39 cellular contexts compared by ENCODE assay signal in the genomic region with DNA sequence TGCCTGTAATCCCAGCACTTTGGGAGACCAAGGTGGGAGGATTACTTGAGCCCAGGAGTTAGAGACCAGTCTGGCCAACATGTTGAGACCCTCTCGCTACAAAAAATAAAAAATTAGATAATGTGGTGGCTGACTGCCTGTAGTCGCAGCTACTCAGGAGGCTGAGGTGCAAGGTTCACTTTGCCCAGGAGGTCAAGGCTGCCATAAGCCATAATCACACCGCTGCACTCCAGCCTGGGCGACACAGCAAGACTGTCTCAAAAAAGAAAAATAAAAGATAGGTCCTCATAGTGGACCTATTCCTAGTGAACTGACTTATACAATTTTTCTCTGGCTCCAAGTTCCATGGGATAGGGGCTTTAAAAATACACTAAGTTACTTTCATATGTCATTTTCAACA.
"Had no signal": no experiment of that assay in that cellular context is flagged by ENCODE, and none has a peak within 500 bp of the region (broad histone marks: within the 10 kb centered on the region; RNA-seq: fewer than 3 reads in every experiment).

No MANE protein-coding gene starts in this region.

- H3K4me3 Mint-ChIP-seq: activated naive CD4-positive, alpha-beta T cell treated with anti-CD3 and anti-CD28 coated beads for 36 hours; activated naive CD4-positive, alpha-beta T cell treated with anti-CD3 and anti-CD28 coated beads, Interleukin-2, amount 10 ng/mL, durations not matched to agents 7 days and 5 days; activated naive CD4-positive, alpha-beta T cell treated with anti-CD3 and anti-CD28 coated beads, Interleukin-2, amount 50 U/mL, for 24 hours; activated naive CD8-positive, alpha-beta T cell; activated naive CD8-positive, alpha-beta T cell treated with anti-CD3 and anti-CD28 coated beads for 36 hours; activated naive CD8-positive, alpha-beta T cell treated with anti-CD3 and anti-CD28 coated beads, Interleukin-2, amount 10 ng/mL, durations not matched to agents 7 days and 5 days; activated naive CD8-positive, alpha-beta T cell treated with anti-CD3 and anti-CD28 coated beads, Interleukin-2, amount 50 U/mL, for 24 hours; activated T-cell treated with anti-CD3 and anti-CD28 coated beads, Interleukin-2, amount 50 U/mL, for 24 hours; activated T-cell treated with anti-CD3 and anti-CD28 coated beads, Interleukin-2, amount 50 U/mL, for 4 hours; activated T-cell treated with anti-CD3 and anti-CD28 coated beads, Interleukin-2, amount 50 U/mL, for 72 hours; activated T-helper 1 cell treated with anti-CD3 and anti-CD28 coated beads, Interleukin-12 subunit alpha, Interleukin-12 subunit beta, Interleukin-2, Interleukin-4 antibody, amounts not matched to agents 30 ng/mL and 10 ng/mL and 1 ng/mL, durations not matched to agents 14 hours and 24 hours and 36 hours; activated T-helper 17 cell treated with anti-CD3 and anti-CD28 coated beads, Interleukin-2, amount 50 U/mL, for 72 hours; brain; central memory CD8-positive, alpha-beta T cell had no signal

- H3K9me3 ChIP-seq: adrenal gland, ascending aorta, body of pancreas, breast epithelium had no signal

- H3K9me3 Mint-ChIP-seq: activated naive CD4-positive, alpha-beta T cell treated with anti-CD3 and anti-CD28 coated beads for 36 hours; activated naive CD4-positive, alpha-beta T cell treated with anti-CD3 and anti-CD28 coated beads, Interleukin-2, amount 10 ng/mL, durations not matched to agents 7 days and 5 days; activated naive CD4-positive, alpha-beta T cell treated with anti-CD3 and anti-CD28 coated beads, Interleukin-2, amount 50 U/mL, for 24 hours; activated naive CD4-positive, alpha-beta T cell treated with anti-CD3 and anti-CD28 coated beads, Interleukin-2, amount 50 U/mL, for 72 hours; activated naive CD8-positive, alpha-beta T cell treated with anti-CD3 and anti-CD28 coated beads for 36 hours; activated naive CD8-positive, alpha-beta T cell treated with anti-CD3 and anti-CD28 coated beads, Interleukin-2, amount 10 ng/mL, durations not matched to agents 7 days and 5 days; activated naive CD8-positive, alpha-beta T cell treated with anti-CD3 and anti-CD28 coated beads, Interleukin-2, amount 50 U/mL, for 24 hours; activated T-cell treated with anti-CD3 and anti-CD28 coated beads, Interleukin-2, amount 50 U/mL, for 24 hours; activated T-cell treated with anti-CD3 and anti-CD28 coated beads, Interleukin-2, amount 50 U/mL, for 4 hours; activated T-cell treated with anti-CD3 and anti-CD28 coated beads, Interleukin-2, amount 50 U/mL, for 72 hours; activated T-helper 1 cell treated with anti-CD3 and anti-CD28 coated beads, Interleukin-12 subunit alpha, Interleukin-12 subunit beta, Interleukin-2, Interleukin-4 antibody, amounts not matched to agents 30 ng/mL and 10 ng/mL and 1 ng/mL, durations not matched to agents 14 hours and 24 hours and 36 hours; activated T-helper 17 cell treated with anti-CD3 and anti-CD28 coated beads, Interleukin-2, amount 50 U/mL, for 72 hours; activated T-helper 2 cell treated with anti-CD3 and anti-CD28 coated beads, Interferon-gamma antibody, Interleukin-2, Interleukin-4, amounts not matched to agents 10 μg/mL and 5 μg/mL and 100 μg/mL, durations not matched to agents 14 hours and 24 hours and 36 hours; brain; central memory CD8-positive, alpha-beta T cell had no signal

- H3K36me3 ChIP-seq: adrenal gland, brain microvascular endothelial cell, breast epithelium, cardiac muscle cell had no signal

- H3K27ac ChIP-seq: adrenal gland, ascending aorta, body of pancreas, brain microvascular endothelial cell, breast epithelium, cardiac muscle cell had no signal

- H3K4me1 Mint-ChIP-seq: activated naive CD4-positive, alpha-beta T cell treated with anti-CD3 and anti-CD28 coated beads, Interleukin-2, amount 10 ng/mL, durations not matched to agents 7 days and 5 days; activated naive CD8-positive, alpha-beta T cell treated with anti-CD3 and anti-CD28 coated beads for 36 hours; activated naive CD8-positive, alpha-beta T cell treated with anti-CD3 and anti-CD28 coated beads, Interleukin-2, amount 50 U/mL, for 24 hours; activated T-helper 17 cell treated with anti-CD3 and anti-CD28 coated beads, Interleukin-2, amount 50 U/mL, for 72 hours; brain; central memory CD8-positive, alpha-beta T cell had no signal

- ATAC-seq: activated naive CD4-positive, alpha-beta T cell treated with anti-CD3 and anti-CD28 coated beads, Interleukin-2, amount 50 U/mL, for 72 hours; activated naive CD8-positive, alpha-beta T cell treated with anti-CD3 and anti-CD28 coated beads, Interleukin-2, amount 50 U/mL, for 24 hours; activated T-cell treated with anti-CD3 and anti-CD28 coated beads, Interleukin-2, amount 50 U/mL, for 4 hours; activated T-cell treated with anti-CD3 and anti-CD28 coated beads, Interleukin-2, amount 50 U/mL, for 72 hours; activated T-helper 17 cell treated with anti-CD3 and anti-CD28 coated beads, Interleukin-2, amount 50 U/mL, for 72 hours; body of pancreas had no signal

- H3K4me1 ChIP-seq: adrenal gland, ascending aorta, body of pancreas, breast epithelium had no signal

- H3K27me3 Mint-ChIP-seq: activated naive CD4-positive, alpha-beta T cell treated with anti-CD3 and anti-CD28 coated beads, Interleukin-2, amount 10 ng/mL, durations not matched to agents 7 days and 5 days; activated naive CD4-positive, alpha-beta T cell treated with anti-CD3 and anti-CD28 coated beads, Interleukin-2, amount 50 U/mL, for 24 hours; activated naive CD8-positive, alpha-beta T cell; activated naive CD8-positive, alpha-beta T cell treated with anti-CD3 and anti-CD28 coated beads for 36 hours; activated naive CD8-positive, alpha-beta T cell treated with anti-CD3 and anti-CD28 coated beads, Interleukin-2, amount 10 ng/mL, durations not matched to agents 7 days and 5 days; activated naive CD8-positive, alpha-beta T cell treated with anti-CD3 and anti-CD28 coated beads, Interleukin-2, amount 50 U/mL, for 24 hours; activated T-cell treated with anti-CD3 and anti-CD28 coated beads, Interleukin-2, amount 50 U/mL, for 24 hours; activated T-helper 17 cell treated with anti-CD3 and anti-CD28 coated beads, Interleukin-2, amount 50 U/mL, for 72 hours; brain; central memory CD8-positive, alpha-beta T cell had no signal

- H3K4me3 ChIP-seq: adrenal gland, ascending aorta, body of pancreas, breast epithelium, cardiac muscle cell had no signal

- FAIRE-seq: astrocyte, bronchial epithelial cell had no signal

- DNase-seq: activated gamma-delta T cell; activated gamma-delta T cell treated with Interleukin-2 at 50 U/mL for 16 hours; activated naive CD4-positive, alpha-beta T cell; activated naive CD4-positive, alpha-beta T cell treated with anti-CD3 and anti-CD28 coated beads for 36 hours; activated naive CD4-positive, alpha-beta T cell treated with anti-CD3 and anti-CD28 coated beads, Interleukin-2, amount 10 ng/mL, durations not matched to agents 7 days and 5 days; activated naive CD4-positive, alpha-beta T cell treated with anti-CD3 and anti-CD28 coated beads, Interleukin-2, amount 50 U/mL, for 16 hours; activated naive CD4-positive, alpha-beta T cell treated with Interleukin-2 at 50 U/mL for 16 hours; activated naive CD8-positive, alpha-beta T cell treated with anti-CD3 and anti-CD28 coated beads for 36 hours; activated naive CD8-positive, alpha-beta T cell treated with anti-CD3 and anti-CD28 coated beads, Interleukin-2, amount 10 ng/mL, durations not matched to agents 7 days and 5 days; activated naive CD8-positive, alpha-beta T cell treated with anti-CD3 and anti-CD28 coated beads, Interleukin-2, amount 50 U/mL, for 24 hours; activated T-cell treated with anti-CD3 and anti-CD28 coated beads for 4 hours; activated T-cell treated with anti-CD3 and anti-CD28 coated beads, Interleukin-2, amount 50 U/mL, for 1 hour; activated T-cell treated with anti-CD3 and anti-CD28 coated beads, Interleukin-2, amount 50 U/mL, for 24 hours; activated T-cell treated with anti-CD3 and anti-CD28 coated beads, Interleukin-2, amount 50 U/mL, for 4 hours; activated T-cell treated with anti-CD3 and anti-CD28 coated beads, Interleukin-2, amount 50 U/mL, for 48 hours; activated T-cell treated with anti-CD3 and anti-CD28 coated beads, Interleukin-2, amount 50 U/mL, for 72 hours; adrenal gland; amniotic stem cell; amygdala; anterior cingulate cortex; aorta; body of pancreas; brain microvascular endothelial cell; caudate nucleus; central memory CD4-positive, alpha-beta T cell; cerebellar nuclear complex had no signal

- H3K27ac Mint-ChIP-seq: activated naive CD4-positive, alpha-beta T cell treated with anti-CD3 and anti-CD28 coated beads for 36 hours; activated naive CD4-positive, alpha-beta T cell treated with anti-CD3 and anti-CD28 coated beads, Interleukin-2, amount 10 ng/mL, durations not matched to agents 7 days and 5 days; activated naive CD4-positive, alpha-beta T cell treated with anti-CD3 and anti-CD28 coated beads, Interleukin-2, amount 50 U/mL, for 24 hours; activated naive CD4-positive, alpha-beta T cell treated with anti-CD3 and anti-CD28 coated beads, Interleukin-2, amount 50 U/mL, for 72 hours; activated naive CD8-positive, alpha-beta T cell; activated naive CD8-positive, alpha-beta T cell treated with anti-CD3 and anti-CD28 coated beads for 36 hours; activated naive CD8-positive, alpha-beta T cell treated with anti-CD3 and anti-CD28 coated beads, Interleukin-2, amount 10 ng/mL, durations not matched to agents 7 days and 5 days; activated naive CD8-positive, alpha-beta T cell treated with anti-CD3 and anti-CD28 coated beads, Interleukin-2, amount 50 U/mL, for 24 hours; activated T-cell treated with anti-CD3 and anti-CD28 coated beads, Interleukin-2, amount 50 U/mL, for 24 hours; activated T-cell treated with anti-CD3 and anti-CD28 coated beads, Interleukin-2, amount 50 U/mL, for 72 hours; activated T-helper 1 cell treated with anti-CD3 and anti-CD28 coated beads, Interleukin-12 subunit alpha, Interleukin-12 subunit beta, Interleukin-2, Interleukin-4 antibody, amounts not matched to agents 30 ng/mL and 10 ng/mL and 1 ng/mL, durations not matched to agents 14 hours and 24 hours and 36 hours; activated T-helper 17 cell treated with anti-CD3 and anti-CD28 coated beads, Interleukin-2, amount 50 U/mL, for 72 hours; activated T-helper 2 cell treated with anti-CD3 and anti-CD28 coated beads, Interferon-gamma antibody, Interleukin-2, Interleukin-4, amounts not matched to agents 10 μg/mL and 5 μg/mL and 100 μg/mL, durations not matched to agents 14 hours and 24 hours and 36 hours; brain had no signal

- H3K27me3 ChIP-seq: adrenal gland, ascending aorta, body of pancreas, brain microvascular endothelial cell, breast epithelium, cardiac muscle cell had no signal

- H3K36me3 Mint-ChIP-seq: activated naive CD4-positive, alpha-beta T cell treated with anti-CD3 and anti-CD28 coated beads, Interleukin-2, amount 10 ng/mL, durations not matched to agents 7 days and 5 days; activated naive CD4-positive, alpha-beta T cell treated with anti-CD3 and anti-CD28 coated beads, Interleukin-2, amount 50 U/mL, for 24 hours; activated naive CD4-positive, alpha-beta T cell treated with anti-CD3 and anti-CD28 coated beads, Interleukin-2, amount 50 U/mL, for 72 hours; activated naive CD8-positive, alpha-beta T cell; activated naive CD8-positive, alpha-beta T cell treated with anti-CD3 and anti-CD28 coated beads for 36 hours; activated naive CD8-positive, alpha-beta T cell treated with anti-CD3 and anti-CD28 coated beads, Interleukin-2, amount 10 ng/mL, durations not matched to agents 7 days and 5 days; brain had no signal
